17 cellular contexts compared by ENCODE assay signal in the genomic region with DNA sequence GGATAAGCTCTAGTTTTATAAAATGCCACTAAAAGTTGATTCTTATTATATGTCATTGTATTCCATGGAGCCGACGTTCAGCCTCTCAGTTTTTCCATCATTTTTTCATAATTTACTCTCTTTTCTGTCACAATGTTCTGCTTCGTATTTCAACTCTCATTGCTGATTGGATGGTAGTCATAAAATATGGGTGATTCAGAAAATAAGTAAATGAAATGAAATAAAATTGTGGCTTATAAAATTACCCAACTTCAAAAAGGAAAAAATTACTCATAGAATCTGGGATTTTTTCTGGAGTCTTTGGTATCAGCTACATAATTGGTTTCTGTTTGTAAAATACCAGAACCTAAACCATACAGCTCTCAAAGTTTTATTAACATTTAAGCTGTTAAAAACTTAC.
DNase-seq lines count a peak whose midpoint lies in the region; ATAC-seq and TF ChIP-seq lines count a peak whose summit lies in the region.
"Had no signal": no experiment of that assay in that cellular context is flagged by ENCODE, and none has a peak within 500 bp of the region (broad histone marks: within the 10 kb centered on the region; RNA-seq: fewer than 3 reads in every experiment).

No MANE protein-coding gene starts in this region.

- H3K36me3 Mint-ChIP-seq in activated naive CD8-positive, alpha-beta T cell, result peaks cover 7% of the 10 kb centered on the region

- CTCF ChIA-PET in SK-N-SH (lab: Yijun Ruan, JAX), result interaction anchor here (1.5 kb wide), 1 partner anchor 9 kb away, joined by 4 read pairs; no protein-coding TSS in a partner anchor

- H3K36me3 ChIP-seq in SK-N-SH (replicated peaks in 1 of 2; ENCODE audit: control insufficient read depth in 1 of 2, insufficient read depth in 2 of 2, low read length in 1 of 2), result no peaks in the 10 kb centered on the region

- no peaks in the 10 kb centered on the region for H3K27me3 Mint-ChIP-seq in activated naive CD8-positive, alpha-beta T cell

- H3K4me3 Mint-ChIP-seq in activated naive CD8-positive, alpha-beta T cell, result peak overlapping the region; percentile 40

- TF ChIP-seq CTCF in SK-N-SH (IDR thresholded peaks at IDR 0.05) (no peak), fibroblast of mammary gland (conservative IDR thresholded peaks at IDR 0.05; ENCODE audit: control insufficient read depth, insufficient read depth, low read depth, low read length) (no peak), dorsolateral prefrontal cortex (IDR thresholded peaks at IDR 0.05 in 54 of 56, conservative IDR thresholded peaks at IDR 0.05 in 2 of 56; ENCODE audit: low read depth in 1 of 56, partially characterized antibody in 56 of 56) (no peak)

- H3K27ac Mint-ChIP-seq in activated naive CD8-positive, alpha-beta T cell, result peak overlapping the region; percentile 78

- H3K9me3 ChIP-seq in SK-N-SH, result no peaks in the 10 kb centered on the region

- POLR2A ChIA-PET in SK-N-SH (lab: Yijun Ruan, JAX), result no interaction called here

- H3K4me2 ChIP-seq in SK-N-SH, result no peak overlapping the region
- H3K4me2 ChIP-seq: KMS-11 had no signal

- H3K4me1 Mint-ChIP-seq in activated naive CD8-positive, alpha-beta T cell (ENCODE audit: low read depth), result peaks cover 53% of the 10 kb centered on the region

- 46% methylated on average over 3 of the region's 3 CpGs for WGBS in SK-N-SH (ENCODE audit: low lambda C conversion rate)

- no peak for TF ChIP-seq EP300 in SK-N-SH (IDR thresholded peaks at IDR 0.05; ENCODE audit: borderline replicate concordance in 1 of 2, low read depth in 1 of 2, low read length in 1 of 2)

- no peak overlapping the region for H3K4me3 ChIP-seq in SK-N-SH (ENCODE audit: low read depth in 2 of 2, low read length in 1 of 2)
- no peak overlapping the region for H3K4me3 ChIP-seq in fibroblast of mammary gland (ENCODE audit: control insufficient read depth, low read depth, low read length)
- H3K4me3 ChIP-seq in dorsolateral prefrontal cortex, result no peak overlapping the region

- no peaks in the 10 kb centered on the region for H4K20me1 ChIP-seq in SK-N-SH (ENCODE audit: insufficient read depth)

- no peaks in the 10 kb centered on the region for H3K4me1 ChIP-seq in SK-N-SH (ENCODE audit: control insufficient read depth in 1 of 2, insufficient read depth in 2 of 2, low read depth in 1 of 2, low read length in 1 of 2)

- ATAC-seq in SK-N-SH treated with all-trans-retinoic acid at 6 μM for 48 hours (no peak), HG03159 (IDR thresholded peaks at IDR 0.05; ENCODE audit: unreplicated experiment) (no peak)
- ATAC-seq: HepG2 had no signal

- H3K27ac ChIP-seq in SK-N-SH (ENCODE audit: low read depth in 2 of 2, low read length in 1 of 2) (no peak overlapping the region), dorsolateral prefrontal cortex (no peak overlapping the region)
- H3K27ac ChIP-seq: 22Rv1, C4-2B, KMS-11 had no signal

- no peaks in the 10 kb centered on the region for H3F3A ChIP-seq in SK-N-SH (replicated peaks; ENCODE audit: insufficient read depth)

- no peak for TF ChIP-seq RAD21 in SK-N-SH (IDR thresholded peaks at IDR 0.05; ENCODE audit: low read length)

- DNase-seq in SK-N-SH (no peak), AG20443 (ENCODE audit: low spot score) (peak; percentile 19), fibroblast of mammary gland (ENCODE audit: low read depth) (peak; percentile 6), dorsolateral prefrontal cortex (no peak), DMS153 (lab: John Stamatoyannopoulos, UW) (no peak)
- DNase-seq: MM.1S, NCI-H1092 treated with DMSO at 0.1 percent for 48 hours, NCI-H1694, NCI-H524, Right ventricle myocardium superior had no signal

- H3K9ac ChIP-seq in SK-N-SH, result no peak overlapping the region
- H3K9ac ChIP-seq: KMS-11 had no signal

- no peaks in the 10 kb centered on the region for H3K79me2 ChIP-seq in SK-N-SH (ENCODE audit: insufficient read depth)

- H3K9me2 ChIP-seq in SK-N-SH, result no peaks in the 10 kb centered on the region

- 0 out of 2 replicates have a peak overlapping the region, but pooled peaks have one; percentile 44 for H2AFZ ChIP-seq in SK-N-SH (ENCODE audit: low read depth)

- peaks cover 3% of the 10 kb centered on the region for H3K9me3 Mint-ChIP-seq in activated naive CD8-positive, alpha-beta T cell (ENCODE audit: low read depth)

- intact Hi-C loops in dorsolateral prefrontal cortex (cut with DNase I), result no loop called here

- H3K27me3 ChIP-seq in SK-N-SH (ENCODE audit: insufficient read depth) (no peaks in the 10 kb centered on the region), dorsolateral prefrontal cortex (no peaks in the 10 kb centered on the region)

TF ChIP-seq in SK-N-SH, 30 proteins besides CTCF, POLR2A, EP300 and RAD21 (continues in another document):
- TF ChIP-seq, protein P1, sequence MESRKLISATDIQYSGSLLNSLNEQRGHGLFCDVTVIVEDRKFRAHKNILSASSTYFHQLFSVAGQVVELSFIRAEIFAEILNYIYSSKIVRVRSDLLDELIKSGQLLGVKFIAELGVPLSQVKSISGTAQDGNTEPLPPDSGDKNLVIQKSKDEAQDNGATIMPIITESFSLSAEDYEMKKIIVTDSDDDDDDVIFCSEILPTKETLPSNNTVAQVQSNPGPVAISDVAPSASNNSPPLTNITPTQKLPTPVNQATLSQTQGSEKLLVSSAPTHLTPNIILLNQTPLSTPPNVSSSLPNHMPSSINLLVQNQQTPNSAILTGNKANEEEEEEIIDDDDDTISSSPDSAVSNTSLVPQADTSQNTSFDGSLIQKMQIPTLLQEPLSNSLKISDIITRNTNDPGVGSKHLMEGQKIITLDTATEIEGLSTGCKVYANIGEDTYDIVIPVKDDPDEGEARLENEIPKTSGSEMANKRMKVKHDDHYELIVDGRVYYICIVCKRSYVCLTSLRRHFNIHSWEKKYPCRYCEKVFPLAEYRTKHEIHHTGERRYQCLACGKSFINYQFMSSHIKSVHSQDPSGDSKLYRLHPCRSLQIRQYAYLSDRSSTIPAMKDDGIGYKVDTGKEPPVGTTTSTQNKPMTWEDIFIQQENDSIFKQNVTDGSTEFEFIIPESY (IDR thresholded peaks at IDR 0.05; ENCODE audit: borderline replicate concordance, low read depth), result no peak
- TF ChIP-seq, protein P2, sequence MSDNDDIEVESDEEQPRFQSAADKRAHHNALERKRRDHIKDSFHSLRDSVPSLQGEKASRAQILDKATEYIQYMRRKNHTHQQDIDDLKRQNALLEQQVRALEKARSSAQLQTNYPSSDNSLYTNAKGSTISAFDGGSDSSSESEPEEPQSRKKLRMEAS (IDR thresholded peaks at IDR 0.05; ENCODE audit: low read depth), result no peak
- TF ChIP-seq ELF1 (IDR thresholded peaks at IDR 0.05), result no peak
- TF ChIP-seq GABPA (IDR thresholded peaks at IDR 0.05; ENCODE audit: low read depth), result no peak

TF ChIP-seq in SK-N-SH treated with all-trans-retinoic acid at 6 μM for 48 hours, 23 proteins besides CTCF, POLR2A, EP300 and RAD21:
- TF ChIP-seq RARB (CRISPR knock-in tag; IDR thresholded peaks at IDR 0.05) (no peak), ZNF8 (CRISPR knock-in tag; IDR thresholded peaks at IDR 0.05) (no peak), SNAI2 (CRISPR knock-in tag; IDR thresholded peaks at IDR 0.05) (no peak), ZNF70 (CRISPR knock-in tag; IDR thresholded peaks at IDR 0.05) (no peak), ZFP30 (CRISPR knock-in tag; IDR thresholded peaks at IDR 0.05) (no peak), ZC3H10 (CRISPR knock-in tag; IDR thresholded peaks at IDR 0.05) (no peak), ZFP3 (CRISPR knock-in tag; IDR thresholded peaks at IDR 0.05) (no peak), PPARA (CRISPR knock-in tag; IDR thresholded peaks at IDR 0.05; ENCODE audit: borderline replicate concordance) (no peak)
- TF ChIP-seq, protein P3, sequence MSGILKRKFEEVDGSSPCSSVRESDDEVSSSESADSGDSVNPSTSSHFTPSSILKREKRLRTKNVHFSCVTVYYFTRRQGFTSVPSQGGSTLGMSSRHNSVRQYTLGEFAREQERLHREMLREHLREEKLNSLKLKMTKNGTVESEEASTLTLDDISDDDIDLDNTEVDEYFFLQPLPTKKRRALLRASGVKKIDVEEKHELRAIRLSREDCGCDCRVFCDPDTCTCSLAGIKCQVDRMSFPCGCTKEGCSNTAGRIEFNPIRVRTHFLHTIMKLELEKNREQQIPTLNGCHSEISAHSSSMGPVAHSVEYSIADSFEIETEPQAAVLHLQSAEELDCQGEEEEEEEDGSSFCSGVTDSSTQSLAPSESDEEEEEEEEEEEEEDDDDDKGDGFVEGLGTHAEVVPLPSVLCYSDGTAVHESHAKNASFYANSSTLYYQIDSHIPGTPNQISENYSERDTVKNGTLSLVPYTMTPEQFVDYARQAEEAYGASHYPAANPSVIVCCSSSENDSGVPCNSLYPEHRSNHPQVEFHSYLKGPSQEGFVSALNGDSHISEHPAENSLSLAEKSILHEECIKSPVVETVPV (CRISPR knock-in tag; IDR thresholded peaks at IDR 0.05), result no peak
- TF ChIP-seq, protein P4, sequence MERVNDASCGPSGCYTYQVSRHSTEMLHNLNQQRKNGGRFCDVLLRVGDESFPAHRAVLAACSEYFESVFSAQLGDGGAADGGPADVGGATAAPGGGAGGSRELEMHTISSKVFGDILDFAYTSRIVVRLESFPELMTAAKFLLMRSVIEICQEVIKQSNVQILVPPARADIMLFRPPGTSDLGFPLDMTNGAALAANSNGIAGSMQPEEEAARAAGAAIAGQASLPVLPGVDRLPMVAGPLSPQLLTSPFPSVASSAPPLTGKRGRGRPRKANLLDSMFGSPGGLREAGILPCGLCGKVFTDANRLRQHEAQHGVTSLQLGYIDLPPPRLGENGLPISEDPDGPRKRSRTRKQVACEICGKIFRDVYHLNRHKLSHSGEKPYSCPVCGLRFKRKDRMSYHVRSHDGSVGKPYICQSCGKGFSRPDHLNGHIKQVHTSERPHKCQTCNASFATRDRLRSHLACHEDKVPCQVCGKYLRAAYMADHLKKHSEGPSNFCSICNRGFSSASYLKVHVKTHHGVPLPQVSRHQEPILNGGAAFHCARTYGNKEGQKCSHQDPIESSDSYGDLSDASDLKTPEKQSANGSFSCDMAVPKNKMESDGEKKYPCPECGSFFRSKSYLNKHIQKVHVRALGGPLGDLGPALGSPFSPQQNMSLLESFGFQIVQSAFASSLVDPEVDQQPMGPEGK (CRISPR knock-in tag; IDR thresholded peaks at IDR 0.05; ENCODE audit: borderline replicate concordance), result no peak

Comparison
In these comparisons a context has a peak if more than half of its experiments do, and no peak if none do; other contexts are left out.
1. DNase-seq: peak in AG20443 (single experiment) and fibroblast of mammary gland (single experiment); none in SK-N-SH (single experiment), dorsolateral prefrontal cortex (0 of 10) and DMS153 (single experiment).